In the genomic region with DNA sequence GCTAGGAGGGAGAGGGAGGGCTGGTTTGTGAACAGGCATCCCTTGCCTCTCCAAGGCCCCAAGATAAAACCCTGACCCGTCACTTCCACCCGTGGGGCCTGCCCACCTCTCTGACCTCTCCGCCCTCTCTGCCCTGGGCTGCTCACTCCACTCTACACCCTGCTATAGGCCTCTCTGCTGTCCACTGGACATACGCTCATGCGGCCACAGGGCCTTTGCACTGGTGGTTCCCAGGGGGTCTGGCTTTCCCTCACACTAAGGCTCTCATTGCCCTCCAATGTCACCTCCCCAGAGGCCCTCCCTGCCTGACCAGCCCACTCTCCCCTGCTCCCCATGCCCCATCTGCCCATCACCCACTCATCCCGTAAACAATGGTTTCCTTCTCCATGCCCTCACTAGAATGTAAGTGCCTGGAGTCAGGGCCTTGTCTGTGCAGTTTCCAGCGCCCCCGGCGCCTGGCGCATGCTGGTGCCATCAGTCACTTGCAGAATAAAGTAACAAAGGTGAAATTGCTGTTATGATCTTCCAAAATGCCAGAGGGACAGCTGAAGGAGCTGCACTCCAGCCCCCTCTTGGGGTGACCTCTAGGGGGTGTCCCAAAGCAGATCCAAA, we compare ENCODE assay signal across 11 cellular contexts.
DNase-seq lines count a peak whose midpoint lies in the region; ATAC-seq and TF ChIP-seq lines count a peak whose summit lies in the region.
"Had no signal": no experiment of that assay in that cellular context is flagged by ENCODE, and none has a peak within 500 bp of the region (broad histone marks: within the 10 kb centered on the region; RNA-seq: fewer than 3 reads in every experiment).

No MANE protein-coding gene starts in this region.

- no peaks in the 10 kb centered on the region for H3K27me3 ChIP-seq in SK-N-SH (ENCODE audit: insufficient read depth)
- no peaks in the 10 kb centered on the region for H3K27me3 ChIP-seq in mucosa of stomach (ENCODE audit: control insufficient read depth, insufficient read depth, low read length)
- H3K27me3 ChIP-seq in thoracic aorta (replicated peaks; ENCODE audit: insufficient read depth) = no peaks in the 10 kb centered on the region

- no peaks in the 10 kb centered on the region for H3K9me3 Mint-ChIP-seq in natural killer cell treated with Interleukin-12 subunit alpha and Interleukin-12 subunit beta and Interleukin-15 and Interleukin-18, amount 100 ng/mL, for 72 hours
- H3K9me3 Mint-ChIP-seq: activated naive CD4-positive, alpha-beta T cell treated with anti-CD3 and anti-CD28 coated beads for 36 hours; stimulated activated naive B cell treated with anti-CD40 and anti-IgM and Interleukin-4, amounts not matched to agents 10 μg/mL and 1 μg/mL and 100 μg/mL, for 72 hours had no signal

- CTCF ChIA-PET in SK-N-SH (lab: Yijun Ruan, JAX) = interaction anchor here (0.5 to 4.1 kb wide), 13 partner anchors 9 to 671 kb away, joined by 3 to 16 read pairs (median 4); no protein-coding TSS in a partner anchor

- H3K4me1 Mint-ChIP-seq in natural killer cell treated with Interleukin-12 subunit alpha and Interleukin-12 subunit beta and Interleukin-15 and Interleukin-18, amount 100 ng/mL, for 72 hours (ENCODE audit: low read depth in 2 of 2) = peaks cover 0 to 12% of the 10 kb centered on the region in 2 donors

- peaks cover 90% of the 10 kb centered on the region for H3K79me2 ChIP-seq in SK-N-SH (ENCODE audit: insufficient read depth)

- ATAC-seq in SK-N-SH treated with all-trans-retinoic acid at 6 μM for 48 hours = no peak
- ATAC-seq in thoracic aorta (ENCODE audit: insufficient number of reproducible peaks, low FRiP score, low read depth) = no peak
- no peak for ATAC-seq in natural killer cell treated with Interleukin-12 subunit alpha and Interleukin-12 subunit beta and Interleukin-15 and Interleukin-18, amount 100 ng/mL, for 72 hours
- ATAC-seq: stimulated activated naive B cell treated with anti-CD40 and anti-IgM and Interleukin-4, amounts not matched to agents 10 μg/mL and 1 μg/mL and 100 μg/mL, for 72 hours had no signal

- H3K9me3 ChIP-seq in SK-N-SH = no peaks in the 10 kb centered on the region
- no peaks in the 10 kb centered on the region for H3K9me3 ChIP-seq in mucosa of stomach (ENCODE audit: control insufficient read depth, low read length)
- H3K9me3 ChIP-seq in thoracic aorta = no peaks in the 10 kb centered on the region

- H3F3A ChIP-seq in SK-N-SH (replicated peaks; ENCODE audit: insufficient read depth) = peaks cover 30% of the 10 kb centered on the region

- 98% methylated on average over 10 of the region's 10 CpGs for WGBS in SK-N-SH (ENCODE audit: low lambda C conversion rate)

- H3K27ac ChIP-seq in SK-N-SH (ENCODE audit: low read depth in 2 of 2, low read length in 1 of 2) = peak overlapping the region; percentile 89 to 97
- H3K27ac ChIP-seq in thoracic aorta = peak overlapping the region; percentile 83 to 89

- H3K4me1 ChIP-seq in SK-N-SH (ENCODE audit: control insufficient read depth in 1 of 2, insufficient read depth in 2 of 2, low read depth in 1 of 2, low read length in 1 of 2) = peaks cover 18 to 72% of the 10 kb centered on the region in 2 experiments; a peak in 3 of 4 replicates
- H3K4me1 ChIP-seq in mucosa of stomach (ENCODE audit: control insufficient read depth, insufficient read depth, low read length) = peaks cover 47% of the 10 kb centered on the region
- peaks cover 32 to 52% of the 10 kb centered on the region in 2 donors for H3K4me1 ChIP-seq in thoracic aorta (ENCODE audit: control insufficient read depth in 1 of 2, low read depth in 2 of 2)

- no peaks in the 10 kb centered on the region for H3K27me3 Mint-ChIP-seq in natural killer cell treated with Interleukin-12 subunit alpha and Interleukin-12 subunit beta and Interleukin-15 and Interleukin-18, amount 100 ng/mL, for 72 hours
- H3K27me3 Mint-ChIP-seq: stimulated activated naive B cell treated with anti-CD40 and anti-IgM and Interleukin-4, amounts not matched to agents 10 μg/mL and 1 μg/mL and 100 μg/mL, for 72 hours had no signal

- H3K36me3 Mint-ChIP-seq in natural killer cell treated with Interleukin-12 subunit alpha and Interleukin-12 subunit beta and Interleukin-15 and Interleukin-18, amount 100 ng/mL, for 72 hours = no peaks in the 10 kb centered on the region

- peak overlapping the region; percentile 60; the same call in 1 of the 2 replicates for H3K4me2 ChIP-seq in SK-N-SH

- H3K9ac ChIP-seq in SK-N-SH (peak overlapping the region; percentile 66; the same call in 1 of the 2 replicates), mucosa of stomach (ENCODE audit: low read length) (peak overlapping the region; percentile 50)

- no peak for TF ChIP-seq RAD21 in SK-N-SH (IDR thresholded peaks at IDR 0.05; ENCODE audit: low read length)

- H3K36me3 ChIP-seq in SK-N-SH (replicated peaks in 1 of 2; ENCODE audit: control insufficient read depth in 1 of 2, insufficient read depth in 2 of 2, low read length in 1 of 2) = peaks cover 33 to 45% of the 10 kb centered on the region in 2 experiments
- peaks cover 5% of the 10 kb centered on the region for H3K36me3 ChIP-seq in mucosa of stomach (ENCODE audit: control insufficient read depth, insufficient read depth, low read length)
- H3K36me3 ChIP-seq in thoracic aorta = peaks cover 20% of the 10 kb centered on the region

- peaks cover 65% of the 10 kb centered on the region for H4K20me1 ChIP-seq in SK-N-SH (ENCODE audit: insufficient read depth)

- DNase-seq in SK-N-SH (no peak), choroid plexus epithelial cell (ENCODE audit: low read depth) (no peak), thoracic aorta (ENCODE audit: low spot score) (no peak), ureter (ENCODE audit: low spot score) (no peak), COLO668 (lab: John Stamatoyannopoulos, UW; ENCODE audit: unreplicated experiment) (no peak)
- no peak for DNase-seq in natural killer cell treated with Interleukin-12 subunit alpha and Interleukin-12 subunit beta and Interleukin-15 and Interleukin-18, amount 100 ng/mL, for 72 hours (ENCODE audit: low spot score)
- DNase-seq: activated naive CD4-positive, alpha-beta T cell treated with anti-CD3 and anti-CD28 coated beads for 36 hours; NCI-H2171; stimulated activated naive B cell treated with anti-CD40 and anti-IgM and Interleukin-4, amounts not matched to agents 10 μg/mL and 1 μg/mL and 100 μg/mL, for 72 hours had no signal

- no peaks in the 10 kb centered on the region for H3K9me2 ChIP-seq in SK-N-SH

- H3K4me3 ChIP-seq in SK-N-SH (ENCODE audit: low read depth in 2 of 2, low read length in 1 of 2) (no peak overlapping the region), choroid plexus epithelial cell (ENCODE audit: low read depth, low read length) (no peak overlapping the region), mucosa of stomach (ENCODE audit: low read length) (no peak overlapping the region), thoracic aorta (no peak overlapping the region)

- no peak overlapping the region for H2AFZ ChIP-seq in SK-N-SH (ENCODE audit: low read depth)

- TF ChIP-seq CTCF in SK-N-SH (IDR thresholded peaks at IDR 0.05) (peak; percentile 29), choroid plexus epithelial cell (conservative IDR thresholded peaks at IDR 0.05; ENCODE audit: low read depth, low read length) (peak; percentile 35), thoracic aorta (IDR thresholded peaks at IDR 0.05) (no peak)

- H3K4me3 Mint-ChIP-seq in natural killer cell treated with Interleukin-12 subunit alpha and Interleukin-12 subunit beta and Interleukin-15 and Interleukin-18, amount 100 ng/mL, for 72 hours = no peak overlapping the region
- H3K4me3 Mint-ChIP-seq: activated naive CD4-positive, alpha-beta T cell treated with anti-CD3 and anti-CD28 coated beads for 36 hours; stimulated activated naive B cell treated with anti-CD40 and anti-IgM and Interleukin-4, amounts not matched to agents 10 μg/mL and 1 μg/mL and 100 μg/mL, for 72 hours had no signal

- H3K27ac Mint-ChIP-seq in natural killer cell treated with Interleukin-12 subunit alpha and Interleukin-12 subunit beta and Interleukin-15 and Interleukin-18, amount 100 ng/mL, for 72 hours = no peak overlapping the region
- H3K27ac Mint-ChIP-seq: activated naive CD4-positive, alpha-beta T cell treated with anti-CD3 and anti-CD28 coated beads for 36 hours; stimulated activated naive B cell treated with anti-CD40 and anti-IgM and Interleukin-4, amounts not matched to agents 10 μg/mL and 1 μg/mL and 100 μg/mL, for 72 hours had no signal

- POLR2A ChIA-PET in SK-N-SH (lab: Yijun Ruan, JAX) = interaction anchor here (1.4 kb wide), 1 partner anchor 20 kb away, joined by 7 read pairs; no protein-coding TSS in a partner anchor

- no peak for TF ChIP-seq EP300 in SK-N-SH (IDR thresholded peaks at IDR 0.05; ENCODE audit: borderline replicate concordance in 1 of 2, low read depth in 1 of 2, low read length in 1 of 2)

TF ChIP-seq in SK-N-SH, 30 proteins besides CTCF, POLR2A, EP300 and RAD21:
- TF ChIP-seq SMC3 (IDR thresholded peaks at IDR 0.05; ENCODE audit: low read depth, low read length) (no peak), POLR2AphosphoS5 (IDR thresholded peaks at IDR 0.05; ENCODE audit: low read depth, low read length) (0 out of 2 replicates have a peak, but pooled peaks have one; percentile 5)

TF ChIP-seq in SK-N-SH treated with all-trans-retinoic acid at 6 μM for 48 hours, 23 proteins besides CTCF, POLR2A, EP300 and RAD21:
- TF ChIP-seq PATZ1 (CRISPR knock-in tag; IDR thresholded peaks at IDR 0.05; ENCODE audit: borderline replicate concordance) (no peak), BACH2 (CRISPR knock-in tag; IDR thresholded peaks at IDR 0.05; ENCODE audit: borderline replicate concordance) (no peak), ZFP3 (CRISPR knock-in tag; IDR thresholded peaks at IDR 0.05) (no peak), ISL1 (CRISPR knock-in tag; IDR thresholded peaks at IDR 0.05) (no peak), SNAI2 (CRISPR knock-in tag; IDR thresholded peaks at IDR 0.05) (no peak), GLIS3 (CRISPR knock-in tag; IDR thresholded peaks at IDR 0.05) (no peak)
